In the genomic region with DNA sequence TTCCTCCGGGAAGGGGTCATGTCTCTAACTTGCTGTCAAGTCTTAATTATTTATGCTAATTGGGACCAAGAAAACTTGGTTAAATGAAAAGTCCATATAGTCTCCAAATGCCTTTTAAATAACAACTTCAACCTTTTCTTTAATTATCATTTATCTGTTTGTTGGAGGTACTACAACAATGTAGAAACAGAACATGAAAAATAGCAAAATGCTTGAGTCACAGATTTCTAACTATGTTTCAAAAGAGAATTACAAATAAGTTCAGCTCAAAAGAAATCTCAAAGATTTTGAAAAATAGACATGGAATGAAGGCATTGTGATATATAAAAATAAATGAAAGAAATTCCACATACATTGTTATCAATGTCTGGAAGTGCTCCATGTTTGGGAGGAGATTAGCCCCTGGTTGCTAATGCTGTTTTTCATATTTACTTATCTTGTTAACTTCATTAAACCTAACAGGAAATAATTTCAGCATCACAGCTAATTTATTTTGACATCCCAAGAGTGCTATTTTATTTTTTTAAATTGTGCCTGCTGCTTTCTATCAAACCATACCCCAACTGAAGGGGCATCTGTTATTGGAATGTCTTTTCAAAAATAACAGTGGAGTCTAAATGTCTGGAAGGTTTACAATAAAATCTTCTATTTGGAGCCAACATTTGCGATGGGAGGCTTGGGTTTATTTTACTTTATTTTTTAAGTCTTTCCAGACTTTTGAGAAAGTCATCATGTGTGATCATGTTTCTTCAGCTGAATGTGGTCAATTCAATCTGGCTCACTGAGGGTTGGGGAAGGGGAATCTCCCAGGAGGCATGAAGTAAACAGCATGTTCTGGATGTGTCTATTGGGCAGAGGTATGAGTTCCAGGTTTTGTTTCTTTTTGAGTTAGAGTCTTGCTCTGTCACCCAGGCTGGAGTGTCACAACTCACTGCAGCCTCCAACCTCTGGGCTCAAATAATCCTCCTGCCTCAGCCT, we compare ENCODE assay signal across 1 cellular context.
A peak's percentile ranks its signal among the peaks of the same experiment; 100 is the strongest.
TF ChIP-seq lines count a peak whose summit lies in the region.

No MANE protein-coding gene starts in this region.

TF ChIP-seq in SK-N-SH, 30 proteins besides CTCF, POLR2A, EP300 and RAD21 (continued from another document):
- TF ChIP-seq POLR2AphosphoS5 (IDR thresholded peaks at IDR 0.05; ENCODE audit: low read depth, low read length) (peak; percentile 89), GABPA (IDR thresholded peaks at IDR 0.05; ENCODE audit: low read depth) (no peak), RCOR1 (IDR thresholded peaks at IDR 0.05; ENCODE audit: low read length) (peak; percentile 91)
- TF ChIP-seq, protein P1, sequence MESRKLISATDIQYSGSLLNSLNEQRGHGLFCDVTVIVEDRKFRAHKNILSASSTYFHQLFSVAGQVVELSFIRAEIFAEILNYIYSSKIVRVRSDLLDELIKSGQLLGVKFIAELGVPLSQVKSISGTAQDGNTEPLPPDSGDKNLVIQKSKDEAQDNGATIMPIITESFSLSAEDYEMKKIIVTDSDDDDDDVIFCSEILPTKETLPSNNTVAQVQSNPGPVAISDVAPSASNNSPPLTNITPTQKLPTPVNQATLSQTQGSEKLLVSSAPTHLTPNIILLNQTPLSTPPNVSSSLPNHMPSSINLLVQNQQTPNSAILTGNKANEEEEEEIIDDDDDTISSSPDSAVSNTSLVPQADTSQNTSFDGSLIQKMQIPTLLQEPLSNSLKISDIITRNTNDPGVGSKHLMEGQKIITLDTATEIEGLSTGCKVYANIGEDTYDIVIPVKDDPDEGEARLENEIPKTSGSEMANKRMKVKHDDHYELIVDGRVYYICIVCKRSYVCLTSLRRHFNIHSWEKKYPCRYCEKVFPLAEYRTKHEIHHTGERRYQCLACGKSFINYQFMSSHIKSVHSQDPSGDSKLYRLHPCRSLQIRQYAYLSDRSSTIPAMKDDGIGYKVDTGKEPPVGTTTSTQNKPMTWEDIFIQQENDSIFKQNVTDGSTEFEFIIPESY (IDR thresholded peaks at IDR 0.05; ENCODE audit: borderline replicate concordance, low read depth), result no peak
